ENCODE assay signal across 18 cellular contexts in genomic region chr2:189848276-189848675, GRCh38.
A peak's percentile ranks its signal among the peaks of the same experiment; 100 is the strongest.
DNase-seq lines count a peak whose midpoint lies in the region; ATAC-seq and TF ChIP-seq lines count a peak whose summit lies in the region.
"Had no signal": no experiment of that assay in that cellular context is flagged by ENCODE, and none has a peak within 500 bp of the region (broad histone marks: within the 10 kb centered on the region; RNA-seq: fewer than 3 reads in every experiment).

No MANE protein-coding gene starts in this region.

- no peaks in the 10 kb centered on the region for H3K4me1 Mint-ChIP-seq in activated T-cell treated with anti-CD3 and anti-CD28 coated beads, Interleukin-2, amount 50 U/mL, for 4 hours (ENCODE audit: low read depth)

- H3K27me3 Mint-ChIP-seq in activated T-cell treated with anti-CD3 and anti-CD28 coated beads, Interleukin-2, amount 50 U/mL, for 4 hours (ENCODE audit: low read depth), result no peaks in the 10 kb centered on the region
- H3K27me3 Mint-ChIP-seq: CD4-positive, CD25-positive, alpha-beta regulatory T cell had no signal

- no peak overlapping the region for H3K4me3 Mint-ChIP-seq in activated T-cell treated with anti-CD3 and anti-CD28 coated beads, Interleukin-2, amount 50 U/mL, for 4 hours
- H3K4me3 Mint-ChIP-seq: CD4-positive, CD25-positive, alpha-beta regulatory T cell had no signal

- no peak for ATAC-seq in activated T-cell treated with anti-CD3 and anti-CD28 coated beads, Interleukin-2, amount 50 U/mL, for 4 hours
- ATAC-seq: Right ventricle myocardium inferior had no signal

- peaks cover 39% of the 10 kb centered on the region for H3K36me3 Mint-ChIP-seq in activated T-cell treated with anti-CD3 and anti-CD28 coated beads, Interleukin-2, amount 50 U/mL, for 4 hours (ENCODE audit: insufficient read depth)

- peak; percentile 80 for DNase-seq in AG10803 (ENCODE audit: low read depth)
- peak; percentile 42 for DNase-seq in GM04504 (ENCODE audit: low read depth)
- DNase-seq in cerebellar cortex (ENCODE audit: low spot score), result peak; percentile 29
- peak; percentile 66 for DNase-seq in fibroblast of the aortic adventitia (ENCODE audit: low read depth)
- DNase-seq in NCI-H2107 treated with DMSO at 0.1 percent for 48 hours (lab: John Stamatoyannopoulos, UW; ENCODE audit: unreplicated experiment), result no peak
- DNase-seq in UCSD-AML1 (lab: John Stamatoyannopoulos, UW; ENCODE audit: unreplicated experiment), result no peak
- no peak for DNase-seq in activated T-cell treated with anti-CD3 and anti-CD28 coated beads, Interleukin-2, amount 50 U/mL, for 4 hours
- DNase-seq in activated CD4-positive, alpha-beta T cell treated with anti-CD3 and anti-CD28 coated beads for 4 hours, result no peak
- DNase-seq: Caco-2; CD4-positive, CD25-positive, alpha-beta regulatory T cell; DMS 273 treated with DMSO at 0.1 percent for 48 hours; DMS79 treated with DMSO at 0.1 percent for 48 hours; Karpas-422; NCI-H1694 treated with DMSO at 0.1 percent for 48 hours; NCI-H2081 treated with DMSO at 0.1 percent for 48 hours; NCI-H446 treated with DMSO at 0.1 percent for 48 hours; NCI-H526 treated with DMSO at 0.1 percent for 48 hours had no signal

- H3K9me3 Mint-ChIP-seq in activated T-cell treated with anti-CD3 and anti-CD28 coated beads, Interleukin-2, amount 50 U/mL, for 4 hours, result no peaks in the 10 kb centered on the region
- H3K9me3 Mint-ChIP-seq: CD4-positive, CD25-positive, alpha-beta regulatory T cell had no signal

- TF ChIP-seq CTCF in AG10803 (conservative IDR thresholded peaks at IDR 0.05; ENCODE audit: low read length) (no peak), fibroblast of the aortic adventitia (IDR thresholded peaks at IDR 0.05; ENCODE audit: insufficient read depth, low read length) (no peak)

- H3K4me3 ChIP-seq in AG10803 (ENCODE audit: low read length) (no peak overlapping the region), fibroblast of the aortic adventitia (ENCODE audit: low read depth, low read length) (no peak overlapping the region)

Comparison
In these comparisons a context has a peak if more than half of its experiments do, and no peak if none do; other contexts are left out.
1. DNase-seq: peak in AG10803 (single experiment), GM04504 (single experiment), cerebellar cortex (single experiment) and fibroblast of the aortic adventitia (single experiment); none in NCI-H2107 treated with DMSO at 0.1 percent for 48 hours (single experiment), UCSD-AML1 (single experiment), activated T-cell treated with anti-CD3 and anti-CD28 coated beads, Interleukin-2, amount 50 U/mL, for 4 hours (single experiment) and activated CD4-positive, alpha-beta T cell treated with anti-CD3 and anti-CD28 coated beads for 4 hours (0 of 2).